ENCODE assay signal across 12 cellular contexts in the genomic region with DNA sequence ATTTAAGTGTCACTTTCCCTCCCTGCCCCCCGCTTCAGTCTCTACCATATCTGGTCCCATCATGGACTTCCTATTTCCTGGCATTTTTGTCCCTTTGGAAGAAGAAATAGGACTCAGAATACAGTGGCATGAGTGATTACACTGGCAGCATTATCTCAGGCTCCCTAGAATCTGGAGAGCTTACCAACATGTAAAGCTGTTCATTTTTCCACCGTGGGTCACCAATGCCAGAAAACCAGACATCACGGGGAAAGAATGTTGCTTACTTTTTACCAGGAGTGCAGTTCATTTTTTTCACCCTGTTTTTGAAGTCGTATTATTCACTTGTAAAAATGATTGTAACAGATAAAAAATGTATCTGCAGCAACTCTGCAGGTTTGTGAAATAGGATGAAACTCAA. TPM values are rescaled to one million over a fixed set of nuclear protein-coding genes. Genes with fewer than 3 reads are reported as not detected.
DNase-seq lines count a peak whose midpoint lies in the region; ATAC-seq and TF ChIP-seq lines count a peak whose summit lies in the region.
"Had no signal": no experiment of that assay in that cellular context is flagged by ENCODE, and none has a peak within 500 bp of the region (broad histone marks: within the 10 kb centered on the region; RNA-seq: fewer than 3 reads in every experiment).

No MANE protein-coding gene starts in this region.

- no peak overlapping the region for H3K4me3 ChIP-seq in left ventricle myocardium inferior
- H3K4me3 ChIP-seq in right atrium auricular region, result no peak overlapping the region
- no peak overlapping the region for H3K4me3 ChIP-seq in choroid plexus epithelial cell (ENCODE audit: low read depth, low read length)
- no peak overlapping the region for H3K4me3 ChIP-seq in muscle layer of colon (ENCODE audit: low read depth in 1 of 2, low read length in 2 of 2)
- H3K4me3 ChIP-seq: cardiac muscle cell had no signal

- no peaks in the 10 kb centered on the region for H3K27me3 ChIP-seq in left ventricle myocardium inferior (ENCODE audit: low read depth)
- no peaks in the 10 kb centered on the region for H3K27me3 ChIP-seq in right atrium auricular region
- H3K27me3 ChIP-seq in muscle layer of colon (ENCODE audit: control insufficient read depth in 1 of 2, insufficient read depth in 2 of 2, low read length in 2 of 2), result no peaks in the 10 kb centered on the region
- H3K27me3 ChIP-seq: cardiac muscle cell had no signal

- H3K9me3 ChIP-seq in left ventricle myocardium inferior (replicated peaks) (no peaks in the 10 kb centered on the region), right atrium auricular region (no peaks in the 10 kb centered on the region), muscle layer of colon (ENCODE audit: low read length) (no peaks in the 10 kb centered on the region)

- intact Hi-C loops in left ventricle myocardium inferior (cut with micrococcal nuclease), result no loop called here

- H3K4me3 Mint-ChIP-seq in naive thymus-derived CD8-positive, alpha-beta T cell, result no peak overlapping the region
- H3K4me3 Mint-ChIP-seq: B cell had no signal

- H3K36me3 ChIP-seq in left ventricle myocardium inferior (peaks cover under 1% of the 10 kb centered on the region), right atrium auricular region (no peaks in the 10 kb centered on the region), muscle layer of colon (ENCODE audit: insufficient read depth, low read length) (no peaks in the 10 kb centered on the region)
- H3K36me3 ChIP-seq: cardiac muscle cell had no signal

- H3K9ac ChIP-seq in muscle layer of colon (ENCODE audit: low read length), result no peak overlapping the region

- no peaks in the 10 kb centered on the region for H3K27me3 Mint-ChIP-seq in naive thymus-derived CD8-positive, alpha-beta T cell
- H3K27me3 Mint-ChIP-seq: activated CD8-positive, alpha-beta memory T cell treated with anti-CD3 and anti-CD28 coated beads, Interleukin-2, amount 10 ng/mL, durations not matched to agents 7 days and 5 days; B cell had no signal

- POLR2A ChIA-PET in naive thymus-derived CD8-positive, alpha-beta T cell (lab: Charles Lee), result no interaction called here

- peaks cover 0 to 36% (median 9%) of the 10 kb centered on the region in 3 donors for H3K36me3 Mint-ChIP-seq in naive thymus-derived CD8-positive, alpha-beta T cell

- TF ChIP-seq CTCF in left ventricle myocardium inferior (IDR thresholded peaks at IDR 0.05; ENCODE audit: borderline replicate concordance) (no peak), right atrium auricular region (IDR thresholded peaks at IDR 0.05) (no peak), choroid plexus epithelial cell (conservative IDR thresholded peaks at IDR 0.05; ENCODE audit: low read depth, low read length) (no peak)

- H3K4me1 ChIP-seq in left ventricle myocardium inferior, result peaks cover 58% of the 10 kb centered on the region
- H3K4me1 ChIP-seq in right atrium auricular region, result peaks cover 0 to 28% of the 10 kb centered on the region in 2 donors
- H3K4me1 ChIP-seq in muscle layer of colon (ENCODE audit: insufficient read depth, low read length), result peaks cover 59% of the 10 kb centered on the region

- H3K27ac ChIP-seq in left ventricle myocardium inferior (replicated peaks), result peak overlapping the region; percentile 43
- H3K27ac ChIP-seq in right atrium auricular region, result no peak overlapping the region
- H3K27ac ChIP-seq in muscle layer of colon (ENCODE audit: low read depth, low read length), result peak overlapping the region; percentile 57
- H3K27ac ChIP-seq: cardiac muscle cell had no signal

- peaks cover 9 to 26% (median 14%) of the 10 kb centered on the region in 4 donors for H3K4me1 Mint-ChIP-seq in naive thymus-derived CD8-positive, alpha-beta T cell

- H3K27ac Mint-ChIP-seq in naive thymus-derived CD8-positive, alpha-beta T cell, result peak overlapping the region in 1 of 10 donors; percentile 24
- H3K27ac Mint-ChIP-seq: activated CD8-positive, alpha-beta memory T cell treated with anti-CD3 and anti-CD28 coated beads, Interleukin-2, amount 10 ng/mL, durations not matched to agents 7 days and 5 days; B cell had no signal

- ATAC-seq in HG02870 (IDR thresholded peaks at IDR 0.05; ENCODE audit: unreplicated experiment) (no peak), left lobe of liver (no peak)
- no peak for ATAC-seq in naive thymus-derived CD8-positive, alpha-beta T cell
- ATAC-seq: activated CD8-positive, alpha-beta memory T cell treated with anti-CD3 and anti-CD28 coated beads, Interleukin-2, amount 10 ng/mL, durations not matched to agents 7 days and 5 days had no signal

- H3K9me3 Mint-ChIP-seq in naive thymus-derived CD8-positive, alpha-beta T cell, result no peaks in the 10 kb centered on the region

- DNase-seq in left ventricle myocardium inferior (no peak), right atrium auricular region (ENCODE audit: low spot score) (no peak), choroid plexus epithelial cell (ENCODE audit: low read depth) (peak; percentile 88), superior temporal gyrus (ENCODE audit: extremely low spot score) (no peak), left lobe of liver (ENCODE audit: low spot score) (no peak)
- DNase-seq in naive thymus-derived CD8-positive, alpha-beta T cell, result no peak
- DNase-seq: activated CD8-positive, alpha-beta memory T cell treated with anti-CD3 and anti-CD28 coated beads, Interleukin-2, amount 10 ng/mL, durations not matched to agents 7 days and 5 days; NCI-H2029 treated with DMSO at 0.1 percent for 48 hours had no signal

RNA-seq across cellular contexts. Expression of a gene that starts 44.8 kb away (rescaled TPM):
- 38.3 TPM for total RNA-seq in left ventricle myocardium inferior
- 10 to 100 TPM; 16.0 to 31.2 TPM for total RNA-seq in right atrium auricular region
- 27.0 TPM for total RNA-seq in left lobe of liver
- total RNA-seq in naive thymus-derived CD8-positive, alpha-beta T cell, result 10 to 100 TPM; 54.5 to 62.1 TPM
- polyA plus RNA-seq in naive thymus-derived CD8-positive, alpha-beta T cell, result 10 to 100 TPM; 22.5 to 25.6 (median 23.4) TPM

Comparison
In these comparisons a context has a peak if more than half of its experiments do, and no peak if none do; other contexts are left out.
1. H3K27ac ChIP-seq: peak in left ventricle myocardium inferior (single experiment) and muscle layer of colon (single experiment); none in right atrium auricular region (0 of 2).